In genomic region chr18:61167902-61168301, GRCh38 we compare ENCODE assay signal across 26 cellular contexts.
"Had no signal": no experiment of that assay in that cellular context is flagged by ENCODE, and none has a peak within 500 bp of the region (broad histone marks: within the 10 kb centered on the region; RNA-seq: fewer than 3 reads in every experiment).

No MANE protein-coding gene starts in this region.

- DNase-seq: colonic mucosa; cortex of kidney; dermis blood vessel endothelial cell; dorsolateral prefrontal cortex; effector CD4-positive, alpha-beta T cell; effector CD8-positive, alpha-beta T cell; effector memory CD4-positive, alpha-beta T cell; effector memory CD8-positive, alpha-beta T cell; endodermal cell; erythroblast; esophagus squamous epithelium; foreskin fibroblast; foreskin keratinocyte; foreskin melanocyte; glutamatergic neuron; head of caudate nucleus; heart left ventricle; heart right ventricle had no signal

- H3K27ac ChIP-seq: colonic mucosa, coronary artery, dorsolateral prefrontal cortex, epithelial cell of prostate, esophagus muscularis mucosa, esophagus squamous epithelium, foreskin keratinocyte, gastroesophageal sphincter, heart left ventricle, heart right ventricle had no signal

- H3K27me3 Mint-ChIP-seq: dendritic cell treated with granulocyte-macrophage colony-stimulating factor and Interleukin-4, amounts not matched to agents 40 ng/mL and 50 ng/mL, for 4 days; effector memory CD8-positive, alpha-beta T cell had no signal

- H3K4me1 ChIP-seq: colonic mucosa, esophagus muscularis mucosa, esophagus squamous epithelium, foreskin keratinocyte, gastroesophageal sphincter, heart left ventricle, heart right ventricle had no signal

- H3K9me3 ChIP-seq: colonic mucosa, esophagus muscularis mucosa, esophagus squamous epithelium, gastroesophageal sphincter, heart left ventricle, heart right ventricle had no signal

- FAIRE-seq: colon, endothelial cell of umbilical vein had no signal

- H3K36me3 ChIP-seq: colonic mucosa, esophagus muscularis mucosa, esophagus squamous epithelium, gastroesophageal sphincter, heart left ventricle, heart right ventricle had no signal

- H3K27me3 ChIP-seq: colonic mucosa, dorsolateral prefrontal cortex, esophagus muscularis mucosa, esophagus squamous epithelium, foreskin keratinocyte, gastroesophageal sphincter, heart left ventricle, heart right ventricle had no signal

- H3K4me3 ChIP-seq: colonic mucosa, coronary artery, dorsolateral prefrontal cortex, esophagus muscularis mucosa, esophagus squamous epithelium, gastroesophageal sphincter, heart left ventricle, heart right ventricle had no signal

- H3K27ac Mint-ChIP-seq: dendritic cell treated with granulocyte-macrophage colony-stimulating factor and Interleukin-4, amounts not matched to agents 40 ng/mL and 50 ng/mL, for 4 days; effector memory CD8-positive, alpha-beta T cell; endodermal cell had no signal

- H3K9me3 Mint-ChIP-seq: dendritic cell treated with granulocyte-macrophage colony-stimulating factor and Interleukin-4, amounts not matched to agents 40 ng/mL and 50 ng/mL, for 4 days had no signal

- ATAC-seq: effector memory CD8-positive, alpha-beta T cell; esophagus mucosa; foreskin keratinocyte; gastroesophageal sphincter; heart left ventricle; heart right ventricle had no signal

- H3K4me3 Mint-ChIP-seq: dendritic cell treated with granulocyte-macrophage colony-stimulating factor and Interleukin-4, amounts not matched to agents 40 ng/mL and 50 ng/mL, for 4 days; effector memory CD8-positive, alpha-beta T cell; endodermal cell had no signal
